In the genomic region with DNA sequence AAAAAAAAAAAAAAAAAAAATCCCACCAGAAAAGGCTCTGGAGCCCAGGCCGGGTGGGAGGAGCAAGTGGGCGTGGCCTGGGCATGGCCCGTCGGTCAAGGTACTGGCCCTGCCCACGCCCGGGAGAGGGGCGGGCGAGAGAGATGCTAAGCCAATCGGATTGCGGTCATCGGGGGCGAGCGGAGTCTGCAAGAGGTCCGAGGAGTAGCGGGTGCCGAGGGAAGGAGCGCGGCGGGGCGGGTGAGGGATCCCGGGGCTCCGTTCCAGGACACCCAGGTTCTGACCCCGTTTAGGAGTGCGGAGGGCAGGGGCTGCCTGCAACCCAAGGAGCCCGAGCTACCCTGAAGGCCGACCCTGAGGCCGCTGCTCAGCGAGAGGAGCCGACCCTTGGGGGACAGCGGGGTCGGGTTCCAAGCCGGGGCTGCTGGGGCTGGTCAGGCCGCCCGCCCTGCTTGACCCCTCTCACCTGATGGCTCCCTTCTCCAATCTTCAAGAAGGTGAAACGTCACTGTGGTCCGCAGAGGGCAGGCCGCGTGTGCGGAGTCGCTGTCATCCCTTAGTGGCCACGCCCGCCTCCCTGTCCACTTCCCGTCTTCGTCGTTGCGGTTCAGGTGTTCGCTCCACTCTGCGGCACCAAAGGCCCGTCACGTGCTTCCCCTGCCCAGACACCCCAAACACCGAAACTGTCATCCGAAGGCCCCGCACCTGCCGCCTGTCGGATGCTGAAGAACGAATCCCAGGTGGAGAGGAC, we compare ENCODE assay signal across 8 cellular contexts. TPM values are rescaled to one million over a fixed set of nuclear protein-coding genes. Genes with fewer than 3 reads are reported as not detected.
A peak's percentile ranks its signal among the peaks of the same experiment; 100 is the strongest.
DNase-seq lines count a peak whose midpoint lies in the region; ATAC-seq lines count a peak whose summit lies in the region.

No MANE protein-coding gene starts in this region.

- peak overlapping the region; percentile 47 for H3K4me3 ChIP-seq in right cardiac atrium (ENCODE audit: low read length)

- intact Hi-C loops in right cardiac atrium (cut with DNase I) = loop anchor here in 1 of 4 donors (10.0 kb wide), 1 partner anchor 116 kb away; a partner anchor contains a TSS

- H3K27ac ChIP-seq in right cardiac atrium (ENCODE audit: low read length) = no peak overlapping the region

- peak; percentile 85 for DNase-seq in DMS 273 (lab: John Stamatoyannopoulos, UW; ENCODE audit: unreplicated experiment)
- peak; percentile 77 for DNase-seq in SW480 (ENCODE audit: low spot score)
- peak in 53 of 58 donors; percentile 22 to 83 (median 57) for DNase-seq in anterior cingulate cortex (lab: John Stamatoyannopoulos, UW)
- peak; percentile 90 to 96 (median 96) for DNase-seq in right cardiac atrium
- DNase-seq in putamen (ENCODE audit: low spot score) = peak; percentile 57
- peak; percentile 76 for DNase-seq in ureter (ENCODE audit: low spot score)

- H3K9me3 ChIP-seq in right cardiac atrium (ENCODE audit: control insufficient read depth, low read length) = no peaks in the 10 kb centered on the region

- H3K4me1 ChIP-seq in right cardiac atrium (ENCODE audit: control insufficient read depth, insufficient read depth, low read length) = no peaks in the 10 kb centered on the region

- ATAC-seq in HG03439 (IDR thresholded peaks at IDR 0.05; ENCODE audit: unreplicated experiment) (peak; percentile 47), right cardiac atrium (peak; percentile 94 to 95), HG03442 (IDR thresholded peaks at IDR 0.05; ENCODE audit: unreplicated experiment) (no peak)

- H3K27me3 ChIP-seq in right cardiac atrium (ENCODE audit: control insufficient read depth, insufficient read depth) = no peaks in the 10 kb centered on the region

- 5% methylated on average over 56 of the region's 56 CpGs for WGBS in right cardiac atrium

RNA-seq across cellular contexts. Expression of a gene that starts 11.1 kb away (rescaled TPM):
- 10 to 100 TPM; 14.9 to 18.7 (median 17.3) TPM for total RNA-seq in right cardiac atrium
- 16.2 TPM for polyA plus RNA-seq in right cardiac atrium
- 27.5 TPM for total RNA-seq in ureter

RNA-seq across cellular contexts. Expression of a gene that starts 38.6 kb away (rescaled TPM):
- total RNA-seq in right cardiac atrium = 10 to 100 TPM; 66.4 to 82.0 (median 70.5) TPM
- 101 TPM for polyA plus RNA-seq in right cardiac atrium
- total RNA-seq in ureter = 32.6 TPM
